ENCODE assay signal across 1 cellular context in genomic region chr7:90349305-90349704, GRCh38.
TF ChIP-seq lines count a peak whose summit lies in the region.

No MANE protein-coding gene starts in this region.

TF ChIP-seq in HepG2, 621 proteins besides CTCF, POLR2A, EP300 and RAD21 (continued from another document and continues in another):
- TF ChIP-seq THYN1 (CRISPR knock-in tag; IDR thresholded peaks at IDR 0.05; ENCODE audit: borderline replicate concordance, low read depth): no peak
- TF ChIP-seq ZMYM4 (CRISPR knock-in tag; IDR thresholded peaks at IDR 0.05): peak; percentile 70
- no peak for TF ChIP-seq ZNF44 (CRISPR knock-in tag; IDR thresholded peaks at IDR 0.05)
- TF ChIP-seq ESRRA (CRISPR knock-in tag; IDR thresholded peaks at IDR 0.05; ENCODE audit: low read depth): no peak
- no peak for TF ChIP-seq HNF4G (IDR thresholded peaks at IDR 0.05; ENCODE audit: borderline replicate concordance, low read depth, low read length)
- no peak for TF ChIP-seq HNF4G (CRISPR knock-in tag; IDR thresholded peaks at IDR 0.05; ENCODE audit: borderline replicate concordance, low read depth)
- TF ChIP-seq MLX (CRISPR knock-in tag; IDR thresholded peaks at IDR 0.05): no peak
- TF ChIP-seq ZNF567 (CRISPR knock-in tag; IDR thresholded peaks at IDR 0.05; ENCODE audit: borderline replicate concordance): no peak
- no peak for TF ChIP-seq AHDC1 (CRISPR knock-in tag; IDR thresholded peaks at IDR 0.05; ENCODE audit: borderline replicate concordance)
- no peak for TF ChIP-seq CREB3 (CRISPR knock-in tag; IDR thresholded peaks at IDR 0.05)
- TF ChIP-seq SOX5 (CRISPR knock-in tag; IDR thresholded peaks at IDR 0.05; ENCODE audit: borderline replicate concordance): peak; percentile 84
- TF ChIP-seq PRDM10 (CRISPR knock-in tag; IDR thresholded peaks at IDR 0.05; ENCODE audit: low read depth): no peak
- TF ChIP-seq ZNF432 (CRISPR knock-in tag; IDR thresholded peaks at IDR 0.05; ENCODE audit: borderline replicate concordance): no peak
- TF ChIP-seq RARA (CRISPR knock-in tag; IDR thresholded peaks at IDR 0.05): no peak
- TF ChIP-seq MTF1 (CRISPR knock-in tag; IDR thresholded peaks at IDR 0.05): no peak
- no peak for TF ChIP-seq HOXA3 (CRISPR knock-in tag; IDR thresholded peaks at IDR 0.05)
- TF ChIP-seq ZNF562 (CRISPR knock-in tag; IDR thresholded peaks at IDR 0.05; ENCODE audit: borderline replicate concordance): no peak
- TF ChIP-seq SAFB2 (CRISPR knock-in tag; IDR thresholded peaks at IDR 0.05; ENCODE audit: borderline replicate concordance, low read depth): no peak
- TF ChIP-seq TBX2 (CRISPR knock-in tag; IDR thresholded peaks at IDR 0.05; ENCODE audit: borderline replicate concordance): peak; percentile 69; the same call in 1 of the 2 replicates
- TF ChIP-seq ZNF710 (CRISPR knock-in tag; IDR thresholded peaks at IDR 0.05; ENCODE audit: borderline replicate concordance): no peak
- TF ChIP-seq SRSF1 (optimal IDR thresholded peaks at IDR 0.05; ENCODE audit: low read depth, low read length): no peak
- TF ChIP-seq MAZ (IDR thresholded peaks at IDR 0.05; ENCODE audit: borderline replicate concordance, low read depth, low read length): no peak
- TF ChIP-seq MAZ (CRISPR knock-in tag; IDR thresholded peaks at IDR 0.05; ENCODE audit: low read depth): no peak
- TF ChIP-seq ZNF143 (CRISPR knock-in tag; IDR thresholded peaks at IDR 0.05): peak; percentile 65
- TF ChIP-seq GLI4 (CRISPR knock-in tag; IDR thresholded peaks at IDR 0.05; ENCODE audit: borderline replicate concordance): no peak
- no peak for TF ChIP-seq MEIS2 (CRISPR knock-in tag; IDR thresholded peaks at IDR 0.05)
- no peak for TF ChIP-seq ZNF777 (CRISPR knock-in tag; IDR thresholded peaks at IDR 0.05)
- no peak for TF ChIP-seq ZNF354B (CRISPR knock-in tag; IDR thresholded peaks at IDR 0.05)
- TF ChIP-seq RFX5 (IDR thresholded peaks at IDR 0.05; ENCODE audit: low read depth, low read length): no peak
- no peak for TF ChIP-seq FOSL1 (CRISPR knock-in tag; IDR thresholded peaks at IDR 0.05; ENCODE audit: borderline replicate concordance)
- no peak for TF ChIP-seq MTA3 (CRISPR knock-in tag; IDR thresholded peaks at IDR 0.05)
- TF ChIP-seq MED1 (CRISPR knock-in tag; IDR thresholded peaks at IDR 0.05): no peak
- TF ChIP-seq ZNF180 (CRISPR knock-in tag; IDR thresholded peaks at IDR 0.05; ENCODE audit: borderline replicate concordance, low read depth): no peak
- TF ChIP-seq NCOA2 (CRISPR knock-in tag; IDR thresholded peaks at IDR 0.05): peak; percentile 58; the same call in 1 of the 2 replicates
- no peak for TF ChIP-seq TAF1 (CRISPR knock-in tag; IDR thresholded peaks at IDR 0.05)
- TF ChIP-seq KLF15 (CRISPR knock-in tag; IDR thresholded peaks at IDR 0.05; ENCODE audit: borderline replicate concordance): no peak
- TF ChIP-seq FOXJ3 (CRISPR knock-in tag; IDR thresholded peaks at IDR 0.05; ENCODE audit: borderline replicate concordance): peak; percentile 24; the same call in 1 of the 2 replicates
- TF ChIP-seq MIXL1 (CRISPR knock-in tag; IDR thresholded peaks at IDR 0.05): no peak
- TF ChIP-seq ZNF720 (CRISPR knock-in tag; IDR thresholded peaks at IDR 0.05): no peak
- no peak for TF ChIP-seq KLF9 (CRISPR knock-in tag; IDR thresholded peaks at IDR 0.05; ENCODE audit: low read depth)
- no peak for TF ChIP-seq ZNF776 (CRISPR knock-in tag; IDR thresholded peaks at IDR 0.05)
- TF ChIP-seq GMEB1 (CRISPR knock-in tag; IDR thresholded peaks at IDR 0.05; ENCODE audit: borderline replicate concordance): no peak
- no peak for TF ChIP-seq ZNF737 (CRISPR knock-in tag; IDR thresholded peaks at IDR 0.05; ENCODE audit: borderline replicate concordance)
- TF ChIP-seq ZNF205 (CRISPR knock-in tag; IDR thresholded peaks at IDR 0.05): no peak
- TF ChIP-seq ZNF362 (CRISPR knock-in tag; IDR thresholded peaks at IDR 0.05; ENCODE audit: borderline replicate concordance): no peak
- no peak for TF ChIP-seq TOE1 (CRISPR knock-in tag; IDR thresholded peaks at IDR 0.05)
- TF ChIP-seq NCOR1 (IDR thresholded peaks at IDR 0.05; ENCODE audit: borderline replicate concordance, low read length): no peak
- TF ChIP-seq JDP2 (CRISPR knock-in tag; IDR thresholded peaks at IDR 0.05; ENCODE audit: borderline replicate concordance): no peak
- TF ChIP-seq YY1 (IDR thresholded peaks at IDR 0.05; ENCODE audit: insufficient read depth, insufficient replicate concordance, low read depth, low read length): no peak
- no peak for TF ChIP-seq POGK (CRISPR knock-in tag; conservative IDR thresholded peaks at IDR 0.05)
- TF ChIP-seq IRF2 (CRISPR knock-in tag; IDR thresholded peaks at IDR 0.05): no peak
- TF ChIP-seq ZNF678 (CRISPR knock-in tag; IDR thresholded peaks at IDR 0.05): no peak
- no peak for TF ChIP-seq CC2D1A (CRISPR knock-in tag; IDR thresholded peaks at IDR 0.05)
- no peak for TF ChIP-seq ZNF101 (CRISPR knock-in tag; IDR thresholded peaks at IDR 0.05; ENCODE audit: borderline replicate concordance, low read depth)
- no peak for TF ChIP-seq ZNF232 (CRISPR knock-in tag; IDR thresholded peaks at IDR 0.05; ENCODE audit: borderline replicate concordance)
- no peak for TF ChIP-seq ZNF296 (CRISPR knock-in tag; conservative IDR thresholded peaks at IDR 0.05)
